In the genomic region with DNA sequence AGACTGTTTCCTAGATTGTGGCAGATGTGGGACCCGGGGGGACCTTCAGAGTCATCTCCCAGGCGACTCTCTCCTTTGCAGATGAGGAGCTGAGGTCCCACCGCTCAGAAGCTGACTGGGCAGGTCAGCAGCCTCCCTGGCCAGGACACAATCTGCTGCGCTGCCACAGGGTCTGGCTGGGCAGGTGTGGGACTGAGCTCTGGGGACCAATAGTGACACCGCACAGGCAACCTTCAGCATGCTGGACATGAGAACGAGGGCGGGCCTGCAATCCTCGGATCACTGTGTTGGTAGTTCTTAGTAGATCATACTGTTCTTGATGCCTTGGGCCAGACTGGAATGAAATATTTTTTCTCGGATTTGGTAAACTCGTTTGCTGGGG, we compare ENCODE assay signal across 1 cellular context.
TF ChIP-seq lines count a peak whose summit lies in the region.

No MANE protein-coding gene starts in this region.

TF ChIP-seq in GM23338, 12 proteins besides CTCF, POLR2A, EP300 and RAD21 (continued from another document):
- TF ChIP-seq, protein P1, sequence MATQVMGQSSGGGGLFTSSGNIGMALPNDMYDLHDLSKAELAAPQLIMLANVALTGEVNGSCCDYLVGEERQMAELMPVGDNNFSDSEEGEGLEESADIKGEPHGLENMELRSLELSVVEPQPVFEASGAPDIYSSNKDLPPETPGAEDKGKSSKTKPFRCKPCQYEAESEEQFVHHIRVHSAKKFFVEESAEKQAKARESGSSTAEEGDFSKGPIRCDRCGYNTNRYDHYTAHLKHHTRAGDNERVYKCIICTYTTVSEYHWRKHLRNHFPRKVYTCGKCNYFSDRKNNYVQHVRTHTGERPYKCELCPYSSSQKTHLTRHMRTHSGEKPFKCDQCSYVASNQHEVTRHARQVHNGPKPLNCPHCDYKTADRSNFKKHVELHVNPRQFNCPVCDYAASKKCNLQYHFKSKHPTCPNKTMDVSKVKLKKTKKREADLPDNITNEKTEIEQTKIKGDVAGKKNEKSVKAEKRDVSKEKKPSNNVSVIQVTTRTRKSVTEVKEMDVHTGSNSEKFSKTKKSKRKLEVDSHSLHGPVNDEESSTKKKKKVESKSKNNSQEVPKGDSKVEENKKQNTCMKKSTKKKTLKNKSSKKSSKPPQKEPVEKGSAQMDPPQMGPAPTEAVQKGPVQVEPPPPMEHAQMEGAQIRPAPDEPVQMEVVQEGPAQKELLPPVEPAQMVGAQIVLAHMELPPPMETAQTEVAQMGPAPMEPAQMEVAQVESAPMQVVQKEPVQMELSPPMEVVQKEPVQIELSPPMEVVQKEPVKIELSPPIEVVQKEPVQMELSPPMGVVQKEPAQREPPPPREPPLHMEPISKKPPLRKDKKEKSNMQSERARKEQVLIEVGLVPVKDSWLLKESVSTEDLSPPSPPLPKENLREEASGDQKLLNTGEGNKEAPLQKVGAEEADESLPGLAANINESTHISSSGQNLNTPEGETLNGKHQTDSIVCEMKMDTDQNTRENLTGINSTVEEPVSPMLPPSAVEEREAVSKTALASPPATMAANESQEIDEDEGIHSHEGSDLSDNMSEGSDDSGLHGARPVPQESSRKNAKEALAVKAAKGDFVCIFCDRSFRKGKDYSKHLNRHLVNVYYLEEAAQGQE (IDR thresholded peaks at IDR 0.05; ENCODE audit: unreplicated experiment) = no peak
- no peak for TF ChIP-seq NANOG (IDR thresholded peaks at IDR 0.05; ENCODE audit: borderline replicate concordance)
- no peak for TF ChIP-seq CREB1 (CRISPR knock-in tag; IDR thresholded peaks at IDR 0.05; ENCODE audit: low read depth)
- TF ChIP-seq, protein P2, sequence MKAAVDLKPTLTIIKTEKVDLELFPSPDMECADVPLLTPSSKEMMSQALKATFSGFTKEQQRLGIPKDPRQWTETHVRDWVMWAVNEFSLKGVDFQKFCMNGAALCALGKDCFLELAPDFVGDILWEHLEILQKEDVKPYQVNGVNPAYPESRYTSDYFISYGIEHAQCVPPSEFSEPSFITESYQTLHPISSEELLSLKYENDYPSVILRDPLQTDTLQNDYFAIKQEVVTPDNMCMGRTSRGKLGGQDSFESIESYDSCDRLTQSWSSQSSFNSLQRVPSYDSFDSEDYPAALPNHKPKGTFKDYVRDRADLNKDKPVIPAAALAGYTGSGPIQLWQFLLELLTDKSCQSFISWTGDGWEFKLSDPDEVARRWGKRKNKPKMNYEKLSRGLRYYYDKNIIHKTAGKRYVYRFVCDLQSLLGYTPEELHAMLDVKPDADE (IDR thresholded peaks at IDR 0.05) = no peak
- no peak for TF ChIP-seq STAT1 (IDR thresholded peaks at IDR 0.05; ENCODE audit: unreplicated experiment)
- no peak for TF ChIP-seq POLR2AphosphoS5 (IDR thresholded peaks at IDR 0.05; ENCODE audit: low read depth)
- TF ChIP-seq EZH2phosphoT487 (IDR thresholded peaks at IDR 0.05; ENCODE audit: unreplicated experiment) = no peak
- TF ChIP-seq EZH2 (IDR thresholded peaks at IDR 0.05; ENCODE audit: low read depth, unreplicated experiment) = no peak
- TF ChIP-seq ZNF114 (CRISPR knock-in tag; IDR thresholded peaks at IDR 0.05) = no peak
TF ChIP-seq in GM23338: peak in this region for 0.
